ENCODE assay signal across 8 cellular contexts in the genomic region with DNA sequence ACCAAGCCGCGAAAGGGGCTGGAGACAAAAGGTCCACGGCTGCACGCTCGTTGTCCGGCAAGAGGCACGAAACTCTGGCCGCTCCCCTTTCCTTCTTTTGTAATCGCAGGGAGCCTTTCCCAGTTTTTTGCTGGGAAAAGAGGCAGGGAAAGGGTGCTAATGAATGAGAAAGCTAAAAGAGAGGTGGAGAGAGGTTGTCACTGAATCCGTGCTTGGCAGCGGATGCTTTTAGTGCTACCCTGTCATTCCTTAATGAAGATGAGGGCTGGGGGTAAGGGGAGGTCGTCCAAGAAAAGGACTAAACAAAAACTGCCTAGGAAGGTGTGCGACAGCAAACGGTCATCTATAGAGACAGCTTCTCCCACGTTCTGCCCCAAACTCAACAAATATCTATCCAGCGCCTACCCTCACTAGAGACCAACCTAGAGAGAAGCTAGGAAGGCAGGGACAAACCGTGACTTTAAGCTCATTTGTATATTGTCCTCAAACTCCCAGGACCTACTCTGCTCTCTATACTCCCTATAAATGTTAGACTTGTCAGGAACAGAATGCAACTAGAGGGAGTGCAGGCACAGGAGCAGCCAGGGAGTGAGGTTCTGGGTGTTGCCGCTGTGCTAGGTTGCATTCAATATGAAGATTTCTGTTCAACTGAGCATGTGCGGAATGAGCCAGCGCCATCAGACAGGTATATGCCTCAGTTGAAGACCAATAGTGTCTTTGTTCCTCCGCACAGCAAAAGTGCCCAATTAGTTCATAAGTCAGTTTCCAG. TPM values are rescaled to one million over a fixed set of nuclear protein-coding genes. Genes with fewer than 3 reads are reported as not detected.
DNase-seq lines count a peak whose midpoint lies in the region; ATAC-seq and TF ChIP-seq lines count a peak whose summit lies in the region.

No MANE protein-coding gene starts in this region.

- H3K9me3 ChIP-seq in SK-N-SH, result no peaks in the 10 kb centered on the region

- TF ChIP-seq EP300 in SK-N-SH (IDR thresholded peaks at IDR 0.05; ENCODE audit: borderline replicate concordance in 1 of 2, low read depth in 1 of 2, low read length in 1 of 2), result no peak

- TF ChIP-seq CTCF in KMS-11 (conservative IDR thresholded peaks at IDR 0.05; ENCODE audit: low read depth, low read length) (no peak), SK-N-SH (IDR thresholded peaks at IDR 0.05) (no peak)

- H3K27me3 Mint-ChIP-seq in central memory CD8-positive, alpha-beta T cell, result no peaks in the 10 kb centered on the region

- DNase-seq in DMS114 treated with DMSO at 0.1 percent for 48 hours (lab: John Stamatoyannopoulos, UW; ENCODE audit: unreplicated experiment) (peak; percentile 15), SK-N-SH (peak; percentile 25), kidney tubule cell (ENCODE audit: low spot score) (peak; percentile 74)
- peak in 1 of 2 donors; percentile 15 for DNase-seq in central memory CD8-positive, alpha-beta T cell (ENCODE audit: low spot score in 2 of 2)
- peak; percentile 37 for DNase-seq in stimulated activated CD4-positive, alpha-beta T cell treated with anti-CD3 and anti-CD28 coated beads, Interleukin-4, amount 100 ng/mL, for 24 hours

- H4K20me1 ChIP-seq in KMS-11 (ENCODE audit: insufficient read depth) (no peaks in the 10 kb centered on the region), SK-N-SH (ENCODE audit: insufficient read depth) (peaks cover 1% of the 10 kb centered on the region; the same call in 1 of the 2 replicates)

- CTCF ChIA-PET in SK-N-SH (lab: Yijun Ruan, JAX), result no interaction called here

- no peaks in the 10 kb centered on the region for H3K36me3 ChIP-seq in KMS-11 (ENCODE audit: insufficient read depth)
- no peaks in the 10 kb centered on the region for H3K36me3 ChIP-seq in SK-N-SH (replicated peaks in 1 of 2; ENCODE audit: control insufficient read depth in 1 of 2, insufficient read depth in 2 of 2, low read length in 1 of 2)

- H3K27ac ChIP-seq in KMS-11 (no peak overlapping the region), SK-N-SH (ENCODE audit: low read depth in 2 of 2, low read length in 1 of 2) (peak overlapping the region; percentile 57 to 62; a peak in 3 of 4 replicates)

- WGBS in SK-N-SH (ENCODE audit: low lambda C conversion rate), result 22% methylated on average over 20 of the region's 21 CpGs

- POLR2A ChIA-PET in SK-N-SH (lab: Yijun Ruan, JAX), result interaction anchor here (1.5 kb wide), 1 partner anchor 9 kb away, joined by 3 read pairs; no protein-coding TSS in a partner anchor

- TF ChIP-seq RAD21 in SK-N-SH (IDR thresholded peaks at IDR 0.05; ENCODE audit: low read length), result no peak

- H3F3A ChIP-seq in SK-N-SH (replicated peaks; ENCODE audit: insufficient read depth), result no peaks in the 10 kb centered on the region

- peak overlapping the region; percentile 79 for H3K4me2 ChIP-seq in KMS-11
- peak overlapping the region; percentile 67 for H3K4me2 ChIP-seq in SK-N-SH

- H3K4me3 ChIP-seq in KMS-11 (IDR thresholded peaks at IDR 0.05; ENCODE audit: insufficient read depth, low read depth, low read length), result no peak overlapping the region
- peak overlapping the region; percentile 63 to 66 for H3K4me3 ChIP-seq in SK-N-SH (ENCODE audit: low read depth in 2 of 2, low read length in 1 of 2)

- H2AFZ ChIP-seq in KMS-11 (ENCODE audit: low read depth), result peak overlapping the region; percentile 94
- peak overlapping the region; percentile 91 for H2AFZ ChIP-seq in SK-N-SH (ENCODE audit: low read depth)

- peaks cover 23% of the 10 kb centered on the region for H3K4me1 Mint-ChIP-seq in central memory CD8-positive, alpha-beta T cell

- peak; percentile 24 for ATAC-seq in central memory CD8-positive, alpha-beta T cell (replicated peaks; ENCODE audit: extremely low read depth, poor library complexity, severe bottlenecking)
- no peak for ATAC-seq in HG03460 (IDR thresholded peaks at IDR 0.05; ENCODE audit: unreplicated experiment)
- ATAC-seq in GM21723 (IDR thresholded peaks at IDR 0.05; ENCODE audit: unreplicated experiment), result no peak

- H3K9me2 ChIP-seq in SK-N-SH, result no peaks in the 10 kb centered on the region

- no peaks in the 10 kb centered on the region for H3K27me3 ChIP-seq in KMS-11 (ENCODE audit: insufficient read depth, low read depth)
- peaks cover 10% of the 10 kb centered on the region; the same call in 1 of the 2 replicates for H3K27me3 ChIP-seq in SK-N-SH (ENCODE audit: insufficient read depth)

- H3K79me2 ChIP-seq in KMS-11 (ENCODE audit: insufficient read depth, low read depth), result peaks cover 36% of the 10 kb centered on the region
- H3K79me2 ChIP-seq in SK-N-SH (ENCODE audit: insufficient read depth), result peaks cover 36% of the 10 kb centered on the region

- no peaks in the 10 kb centered on the region for H3K9me3 Mint-ChIP-seq in central memory CD8-positive, alpha-beta T cell

- H3K9ac ChIP-seq in KMS-11 (peak overlapping the region; percentile 32; the same call in 1 of the 2 replicates), SK-N-SH (peak overlapping the region; percentile 65)

- H3K4me1 ChIP-seq in KMS-11 (ENCODE audit: low read depth, poor library complexity, severe bottlenecking) (peaks cover 16% of the 10 kb centered on the region), SK-N-SH (ENCODE audit: control insufficient read depth in 1 of 2, insufficient read depth in 2 of 2, low read depth in 1 of 2, low read length in 1 of 2) (no peaks in the 10 kb centered on the region; a peak in 1 of 4 replicates)

- no peak overlapping the region for H3K27ac Mint-ChIP-seq in central memory CD8-positive, alpha-beta T cell (ENCODE audit: low read depth)

- H3K36me3 Mint-ChIP-seq in central memory CD8-positive, alpha-beta T cell (ENCODE audit: insufficient read depth), result peaks cover 14% of the 10 kb centered on the region

- peak overlapping the region; percentile 88 for H3K4me3 Mint-ChIP-seq in central memory CD8-positive, alpha-beta T cell

TF ChIP-seq in SK-N-SH, 30 proteins besides CTCF, POLR2A, EP300 and RAD21:
- TF ChIP-seq, protein P1, sequence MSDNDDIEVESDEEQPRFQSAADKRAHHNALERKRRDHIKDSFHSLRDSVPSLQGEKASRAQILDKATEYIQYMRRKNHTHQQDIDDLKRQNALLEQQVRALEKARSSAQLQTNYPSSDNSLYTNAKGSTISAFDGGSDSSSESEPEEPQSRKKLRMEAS (IDR thresholded peaks at IDR 0.05; ENCODE audit: low read depth), result no peak
- no peak for TF ChIP-seq MEF2A (IDR thresholded peaks at IDR 0.05; ENCODE audit: borderline replicate concordance, low read depth)
- no peak for TF ChIP-seq RFX5 (IDR thresholded peaks at IDR 0.05; ENCODE audit: low read length)
- no peak for TF ChIP-seq USF2 (IDR thresholded peaks at IDR 0.05; ENCODE audit: borderline replicate concordance, low read depth, low read length)
- no peak for TF ChIP-seq FOXJ3 (CRISPR knock-in tag; IDR thresholded peaks at IDR 0.05)
- TF ChIP-seq, protein P2, sequence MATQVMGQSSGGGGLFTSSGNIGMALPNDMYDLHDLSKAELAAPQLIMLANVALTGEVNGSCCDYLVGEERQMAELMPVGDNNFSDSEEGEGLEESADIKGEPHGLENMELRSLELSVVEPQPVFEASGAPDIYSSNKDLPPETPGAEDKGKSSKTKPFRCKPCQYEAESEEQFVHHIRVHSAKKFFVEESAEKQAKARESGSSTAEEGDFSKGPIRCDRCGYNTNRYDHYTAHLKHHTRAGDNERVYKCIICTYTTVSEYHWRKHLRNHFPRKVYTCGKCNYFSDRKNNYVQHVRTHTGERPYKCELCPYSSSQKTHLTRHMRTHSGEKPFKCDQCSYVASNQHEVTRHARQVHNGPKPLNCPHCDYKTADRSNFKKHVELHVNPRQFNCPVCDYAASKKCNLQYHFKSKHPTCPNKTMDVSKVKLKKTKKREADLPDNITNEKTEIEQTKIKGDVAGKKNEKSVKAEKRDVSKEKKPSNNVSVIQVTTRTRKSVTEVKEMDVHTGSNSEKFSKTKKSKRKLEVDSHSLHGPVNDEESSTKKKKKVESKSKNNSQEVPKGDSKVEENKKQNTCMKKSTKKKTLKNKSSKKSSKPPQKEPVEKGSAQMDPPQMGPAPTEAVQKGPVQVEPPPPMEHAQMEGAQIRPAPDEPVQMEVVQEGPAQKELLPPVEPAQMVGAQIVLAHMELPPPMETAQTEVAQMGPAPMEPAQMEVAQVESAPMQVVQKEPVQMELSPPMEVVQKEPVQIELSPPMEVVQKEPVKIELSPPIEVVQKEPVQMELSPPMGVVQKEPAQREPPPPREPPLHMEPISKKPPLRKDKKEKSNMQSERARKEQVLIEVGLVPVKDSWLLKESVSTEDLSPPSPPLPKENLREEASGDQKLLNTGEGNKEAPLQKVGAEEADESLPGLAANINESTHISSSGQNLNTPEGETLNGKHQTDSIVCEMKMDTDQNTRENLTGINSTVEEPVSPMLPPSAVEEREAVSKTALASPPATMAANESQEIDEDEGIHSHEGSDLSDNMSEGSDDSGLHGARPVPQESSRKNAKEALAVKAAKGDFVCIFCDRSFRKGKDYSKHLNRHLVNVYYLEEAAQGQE (IDR thresholded peaks at IDR 0.05; ENCODE audit: low read depth, low read length), result no peak
- TF ChIP-seq RXRA (IDR thresholded peaks at IDR 0.05; ENCODE audit: borderline replicate concordance, low read depth), result no peak
- TF ChIP-seq NRF1 (IDR thresholded peaks at IDR 0.05; ENCODE audit: low read depth, low read length), result no peak
- no peak for TF ChIP-seq YY1 (IDR thresholded peaks at IDR 0.05; ENCODE audit: low read depth)
- no peak for TF ChIP-seq GABPA (IDR thresholded peaks at IDR 0.05; ENCODE audit: low read depth)
- TF ChIP-seq TAF1 (IDR thresholded peaks at IDR 0.05; ENCODE audit: borderline replicate concordance, low read depth, low read length), result no peak

RNA-seq across cellular contexts. Expression of gene CASK, which starts 0.8 kb away (rescaled TPM):
- 7.0 and 9.8 TPM in 2 replicates for polyA plus RNA-seq in SK-N-SH (2012; rRNA removed)
- 10.1 and 12.9 TPM in 2 replicates for polyA plus RNA-seq in SK-N-SH (2012; cell fraction: cytosol; rRNA removed)
- 3.8 and 6.3 TPM in 2 replicates for polyA plus RNA-seq in SK-N-SH (2012; cell fraction: nucleus; rRNA removed)
